ENCODE assay signal across 11 cellular contexts in the genomic region with DNA sequence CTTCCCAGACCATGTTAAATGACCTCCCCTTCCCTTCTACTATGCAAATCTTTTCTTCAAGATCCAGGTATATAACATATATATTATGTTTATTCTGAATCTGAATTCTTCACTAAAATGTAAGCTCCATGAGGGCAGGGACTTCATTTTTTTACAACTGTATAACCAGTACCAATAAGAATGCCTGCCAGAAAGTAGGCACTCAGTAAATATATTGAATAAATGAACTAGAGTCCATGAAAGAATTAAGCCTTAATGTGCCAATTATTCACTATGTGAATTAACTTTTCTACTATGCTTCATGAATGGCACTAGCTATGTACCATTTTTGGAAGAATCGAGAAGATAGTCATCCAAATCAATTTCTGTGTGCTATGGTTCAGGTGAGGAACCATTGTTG.
"Had no signal": no experiment of that assay in that cellular context is flagged by ENCODE, and none has a peak within 500 bp of the region (broad histone marks: within the 10 kb centered on the region; RNA-seq: fewer than 3 reads in every experiment).

No MANE protein-coding gene starts in this region.

- H3K4me3 ChIP-seq: GM23248, GM23338, HAP-1 had no signal

- H3K27ac ChIP-seq: GM23248 had no signal

- H3K36me3 ChIP-seq: HAP-1 had no signal

- H3K4me1 ChIP-seq: HAP-1 had no signal

- FAIRE-seq: H1, H54 had no signal

- DNase-seq: GM23248, GOT3, H7, H9, HCEC 1CT, HFFc6 had no signal

- ATAC-seq: GM23338, HCT116 had no signal

- H3K9ac ChIP-seq: GM23248 had no signal

- H2AFZ ChIP-seq: GM23248, GM23338 had no signal

- H3K9me3 ChIP-seq: HAP-1 had no signal

- H3K4me2 ChIP-seq: GM23338 had no signal
